8 cellular contexts compared by ENCODE assay signal in genomic region chr12:47705571-47706425, GRCh38. TPM values are rescaled to one million over a fixed set of nuclear protein-coding genes. Genes with fewer than 3 reads are reported as not detected.
DNase-seq lines count a peak whose midpoint lies in the region; ATAC-seq and TF ChIP-seq lines count a peak whose summit lies in the region.

A gene with protein sequence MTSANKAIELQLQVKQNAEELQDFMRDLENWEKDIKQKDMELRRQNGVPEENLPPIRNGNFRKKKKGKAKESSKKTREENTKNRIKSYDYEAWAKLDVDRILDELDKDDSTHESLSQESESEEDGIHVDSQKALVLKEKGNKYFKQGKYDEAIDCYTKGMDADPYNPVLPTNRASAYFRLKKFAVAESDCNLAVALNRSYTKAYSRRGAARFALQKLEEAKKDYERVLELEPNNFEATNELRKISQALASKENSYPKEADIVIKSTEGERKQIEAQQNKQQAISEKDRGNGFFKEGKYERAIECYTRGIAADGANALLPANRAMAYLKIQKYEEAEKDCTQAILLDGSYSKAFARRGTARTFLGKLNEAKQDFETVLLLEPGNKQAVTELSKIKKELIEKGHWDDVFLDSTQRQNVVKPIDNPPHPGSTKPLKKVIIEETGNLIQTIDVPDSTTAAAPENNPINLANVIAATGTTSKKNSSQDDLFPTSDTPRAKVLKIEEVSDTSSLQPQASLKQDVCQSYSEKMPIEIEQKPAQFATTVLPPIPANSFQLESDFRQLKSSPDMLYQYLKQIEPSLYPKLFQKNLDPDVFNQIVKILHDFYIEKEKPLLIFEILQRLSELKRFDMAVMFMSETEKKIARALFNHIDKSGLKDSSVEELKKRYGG (minus strand): TSS chr12:47706030. CDS start chr12:47702840, 3,190 bp downstream.

- H3K27ac ChIP-seq in CD8-positive, alpha-beta T cell (ENCODE audit: low read depth, low read length): peak within 1 kb of the TSS; percentile 67
- H3K27ac ChIP-seq in effector memory CD4-positive, alpha-beta T cell (ENCODE audit: insufficient read depth, low read length, poor library complexity, severe bottlenecking): peak within 1 kb of the TSS; percentile 68

- peaks cover 48% of the 10 kb centered on the region for H3K4me1 ChIP-seq in CD8-positive, alpha-beta T cell (ENCODE audit: insufficient read depth, low read length)
- peaks cover 9% of the 10 kb centered on the region for H3K4me1 ChIP-seq in effector memory CD4-positive, alpha-beta T cell (ENCODE audit: control insufficient read depth, insufficient read depth, low read length, poor library complexity, severe bottlenecking)

- peak; percentile 92 to 98 (median 98) for DNase-seq in CD8-positive, alpha-beta T cell
- DNase-seq in HS-27A (ENCODE audit: low read depth) (peak; percentile 76), lung microvascular endothelial cell (ENCODE audit: low read depth in 2 of 2) (peak; percentile 93 to 97)
- DNase-seq in NK-92 treated with Interleukin-12 subunit alpha and Interleukin-12 subunit beta, amount 100 ng/mL, for 24 hours (lab: John Stamatoyannopoulos, UW): peak; percentile 87
- DNase-seq in activated CD8-positive, alpha-beta memory T cell treated with anti-CD3 and anti-CD28 coated beads for 24 hours: peak; percentile 99
- peak; percentile 91 to 92 (median 91) for DNase-seq in effector memory CD4-positive, alpha-beta T cell
- DNase-seq in stimulated activated CD4-positive, alpha-beta T cell treated with anti-CD3 and anti-CD28 coated beads, TNF-alpha, amount 100 ng/mL, for 48 hours (ENCODE audit: low read depth in 3 of 3): peak; percentile 96 to 99 (median 98)

- POLR2A ChIA-PET in CD8-positive, alpha-beta T cell (lab: Charles Lee): interaction anchor here (0.6 to 1.8 kb wide), 8 partner anchors 10 to 673 kb away, joined by 3 to 9 read pairs (median 3); no protein-coding TSS in a partner anchor

- intact Hi-C loops in CD8-positive, alpha-beta T cell (cut with DNase I, micrococcal nuclease): loop anchor here (1.0 to 10.0 kb wide), 17 partner anchors 10 to 1973 kb away; partner anchors contain the start of genes SCAF11 (in 2 of the 2), SENP1 (in 2 of the 2), TMEM106C (in 2 of the 2) and ASB8 (in 1 of the 2)

- peaks cover under 1% of the 10 kb centered on the region for H3K36me3 ChIP-seq in CD8-positive, alpha-beta T cell (ENCODE audit: insufficient read depth, low read length)
- peaks cover 6% of the 10 kb centered on the region for H3K36me3 ChIP-seq in effector memory CD4-positive, alpha-beta T cell (ENCODE audit: control insufficient read depth, insufficient read depth, low read length)

- peak; percentile 95 for ATAC-seq in CD8-positive, alpha-beta T cell
- ATAC-seq in GM19463 (IDR thresholded peaks at IDR 0.05; ENCODE audit: unreplicated experiment): peak; percentile 81

- no peaks in the 10 kb centered on the region for H3K9me3 ChIP-seq in CD8-positive, alpha-beta T cell (ENCODE audit: low read length)
- H3K9me3 ChIP-seq in effector memory CD4-positive, alpha-beta T cell (ENCODE audit: control insufficient read depth, low read length): no peaks in the 10 kb centered on the region

- CTCF ChIA-PET in CD8-positive, alpha-beta T cell (lab: Charles Lee): interaction anchor here (0.7 to 5.2 kb wide), 10 partner anchors 8 to 133 kb away, joined by 3 to 27 read pairs (median 3); partner anchors contain the start of gene SLC48A1

- H3K27ac Mint-ChIP-seq in CD8-positive, alpha-beta T cell: peak within 1 kb of the TSS; percentile 96

- peak within 1 kb of the TSS; percentile 91 for H3K4me3 Mint-ChIP-seq in CD8-positive, alpha-beta T cell

- H3K4me1 Mint-ChIP-seq in CD8-positive, alpha-beta T cell (ENCODE audit: low read depth): peaks cover 64% of the 10 kb centered on the region

- no peaks in the 10 kb centered on the region for H3K27me3 ChIP-seq in CD8-positive, alpha-beta T cell (ENCODE audit: insufficient read depth, low read length)
- no peaks in the 10 kb centered on the region for H3K27me3 ChIP-seq in effector memory CD4-positive, alpha-beta T cell (replicated peaks; ENCODE audit: control insufficient read depth, insufficient read depth, low read length, poor library complexity, severe bottlenecking)

- peak; percentile 77 for TF ChIP-seq CTCF in CD8-positive, alpha-beta T cell (IDR thresholded peaks at IDR 0.05)

- peak within 1 kb of the TSS; percentile 63 for H3K4me3 ChIP-seq in CD8-positive, alpha-beta T cell (ENCODE audit: low read depth, low read length)
- H3K4me3 ChIP-seq in effector memory CD4-positive, alpha-beta T cell (ENCODE audit: insufficient read depth, low read depth, low read length, poor library complexity, severe bottlenecking): peak within 1 kb of the TSS; percentile 91

- H3K27me3 Mint-ChIP-seq in CD8-positive, alpha-beta T cell (ENCODE audit: low read depth): no peaks in the 10 kb centered on the region

- peaks cover 27% of the 10 kb centered on the region for H3K36me3 Mint-ChIP-seq in CD8-positive, alpha-beta T cell

- no peaks in the 10 kb centered on the region for H3K9me3 Mint-ChIP-seq in CD8-positive, alpha-beta T cell

RNA-seq across cellular contexts. Expression of the gene that starts here (rescaled TPM):
- total RNA-seq in CD8-positive, alpha-beta T cell: 10 to 100 TPM; 17.3 to 18.3 TPM
- total RNA-seq in lung microvascular endothelial cell: 5.8 and 5.9 TPM in 2 replicates

Comparison
In these comparisons a context has a peak if more than half of its experiments do, and no peak if none do; other contexts are left out.
1. Peak in every context shown above with its lines: DNase-seq, ATAC-seq, H3K4me3 ChIP-seq and H3K27ac ChIP-seq.